In genomic region chr9:131393622-131394463, GRCh38 we compare ENCODE assay signal across 1 cellular context.
TF ChIP-seq lines count a peak whose summit lies in the region.

TSS of gene PRRC2B (plus strand) at chr9:131394086. CDS start at chr9:131430145, 36,059 bp downstream.

TF ChIP-seq in HepG2, 621 proteins besides CTCF, POLR2A, EP300 and RAD21 (continued from another document):
- TF ChIP-seq, protein P1, sequence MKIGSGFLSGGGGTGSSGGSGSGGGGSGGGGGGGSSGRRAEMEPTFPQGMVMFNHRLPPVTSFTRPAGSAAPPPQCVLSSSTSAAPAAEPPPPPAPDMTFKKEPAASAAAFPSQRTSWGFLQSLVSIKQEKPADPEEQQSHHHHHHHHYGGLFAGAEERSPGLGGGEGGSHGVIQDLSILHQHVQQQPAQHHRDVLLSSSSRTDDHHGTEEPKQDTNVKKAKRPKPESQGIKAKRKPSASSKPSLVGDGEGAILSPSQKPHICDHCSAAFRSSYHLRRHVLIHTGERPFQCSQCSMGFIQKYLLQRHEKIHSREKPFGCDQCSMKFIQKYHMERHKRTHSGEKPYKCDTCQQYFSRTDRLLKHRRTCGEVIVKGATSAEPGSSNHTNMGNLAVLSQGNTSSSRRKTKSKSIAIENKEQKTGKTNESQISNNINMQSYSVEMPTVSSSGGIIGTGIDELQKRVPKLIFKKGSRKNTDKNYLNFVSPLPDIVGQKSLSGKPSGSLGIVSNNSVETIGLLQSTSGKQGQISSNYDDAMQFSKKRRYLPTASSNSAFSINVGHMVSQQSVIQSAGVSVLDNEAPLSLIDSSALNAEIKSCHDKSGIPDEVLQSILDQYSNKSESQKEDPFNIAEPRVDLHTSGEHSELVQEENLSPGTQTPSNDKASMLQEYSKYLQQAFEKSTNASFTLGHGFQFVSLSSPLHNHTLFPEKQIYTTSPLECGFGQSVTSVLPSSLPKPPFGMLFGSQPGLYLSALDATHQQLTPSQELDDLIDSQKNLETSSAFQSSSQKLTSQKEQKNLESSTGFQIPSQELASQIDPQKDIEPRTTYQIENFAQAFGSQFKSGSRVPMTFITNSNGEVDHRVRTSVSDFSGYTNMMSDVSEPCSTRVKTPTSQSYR (CRISPR knock-in tag; IDR thresholded peaks at IDR 0.05; ENCODE audit: borderline replicate concordance), result peak; percentile 19
- TF ChIP-seq ZMAT3 (CRISPR knock-in tag; conservative IDR thresholded peaks at IDR 0.05) (no peak), ZNF614 (CRISPR knock-in tag; IDR thresholded peaks at IDR 0.05; ENCODE audit: borderline replicate concordance) (no peak), TFDP2 (CRISPR knock-in tag; IDR thresholded peaks at IDR 0.05) (peak; percentile 13; the same call in 1 of the 2 replicates)
